In genomic region chr5:146766013-146766412, GRCh38 we compare ENCODE assay signal across 27 cellular contexts.
"Had no signal": no experiment of that assay in that cellular context is flagged by ENCODE, and none has a peak within 500 bp of the region (broad histone marks: within the 10 kb centered on the region; RNA-seq: fewer than 3 reads in every experiment).

No MANE protein-coding gene starts in this region.

- H3K27ac ChIP-seq: ascending aorta, Peyer's patch, RWPE1, SJCRH30, VCaP had no signal

- FAIRE-seq: TTC549 had no signal

- H3K4me1 ChIP-seq: ascending aorta, Peyer's patch, SJCRH30 had no signal

- ATAC-seq: activated naive CD8-positive, alpha-beta T cell treated with anti-CD3 and anti-CD28 coated beads, Interleukin-2, amount 50 U/mL, for 24 hours; activated T-cell treated with anti-CD3 and anti-CD28 coated beads, Interleukin-2, amount 50 U/mL, for 4 hours; T-helper 17 cell had no signal

- H3K27me3 Mint-ChIP-seq: activated CD4-positive, alpha-beta memory T cell treated with anti-CD3 and anti-CD28 coated beads for 36 hours; activated CD4-positive, alpha-beta T cell treated with anti-CD3 and anti-CD28 coated beads, Interleukin-2, amount 10 ng/mL, durations not matched to agents 7 days and 5 days; activated naive CD8-positive, alpha-beta T cell treated with anti-CD3 and anti-CD28 coated beads, Interleukin-2, amount 50 U/mL, for 24 hours; T-helper 17 cell had no signal

- H3K36me3 ChIP-seq: ascending aorta, Peyer's patch, SJCRH30 had no signal

- H3K9me3 ChIP-seq: ascending aorta, Peyer's patch, SJCRH30 had no signal

- H3K36me3 Mint-ChIP-seq: activated CD4-positive, alpha-beta memory T cell treated with anti-CD3 and anti-CD28 coated beads for 36 hours; activated naive CD4-positive, alpha-beta T cell treated with anti-CD3 and anti-CD28 coated beads, Interleukin-2, amount 50 U/mL, for 72 hours had no signal

- DNase-seq: activated CD4-positive, alpha-beta memory T cell treated with anti-CD3 and anti-CD28 coated beads for 36 hours; activated CD4-positive, alpha-beta T cell treated with anti-CD3 and anti-CD28 coated beads, Interleukin-2, amount 10 ng/mL, durations not matched to agents 7 days and 5 days; activated CD4-positive, CD25-positive, alpha-beta regulatory T cell; activated CD8-positive, alpha-beta memory T cell treated with anti-CD3 and anti-CD28 coated beads for 24 hours; activated effector memory CD4-positive, alpha-beta T cell treated with anti-CD3 and anti-CD28 coated beads, Interleukin-2, amount 50 U/mL, for 16 hours; activated naive CD4-positive, alpha-beta T cell treated with Interleukin-2 at 50 U/mL for 16 hours; activated naive CD8-positive, alpha-beta T cell treated with anti-CD3 and anti-CD28 coated beads, Interleukin-2, amount 50 U/mL, for 24 hours; activated T-cell treated with anti-CD3 and anti-CD28 coated beads, Interleukin-2, amount 50 U/mL, for 4 hours; amniotic stem cell; Kasumi-1; KBM-7; NCI-H1048; NCI-H146; NCI-H187 treated with DMSO at 0.1 percent for 48 hours; NCI-H2081 treated with DMSO at 0.1 percent for 48 hours; NCI-H446; NCI-H524; Peyer's patch; Right ventricle myocardium superior; SJCRH30; T-helper 17 cell; T-helper 9 cell had no signal

- H3K4me3 ChIP-seq: ascending aorta, Peyer's patch, SJCRH30 had no signal

- H3K27me3 ChIP-seq: ascending aorta, Peyer's patch, SJCRH30 had no signal

- H3K4me3 Mint-ChIP-seq: activated CD4-positive, alpha-beta memory T cell treated with anti-CD3 and anti-CD28 coated beads for 36 hours; activated CD4-positive, alpha-beta T cell treated with anti-CD3 and anti-CD28 coated beads, Interleukin-2, amount 10 ng/mL, durations not matched to agents 7 days and 5 days; activated naive CD8-positive, alpha-beta T cell treated with anti-CD3 and anti-CD28 coated beads, Interleukin-2, amount 50 U/mL, for 24 hours; activated T-cell treated with anti-CD3 and anti-CD28 coated beads, Interleukin-2, amount 50 U/mL, for 4 hours; T-helper 17 cell had no signal

- H3K27ac Mint-ChIP-seq: activated CD4-positive, alpha-beta memory T cell treated with anti-CD3 and anti-CD28 coated beads for 36 hours; activated CD4-positive, alpha-beta T cell treated with anti-CD3 and anti-CD28 coated beads, Interleukin-2, amount 10 ng/mL, durations not matched to agents 7 days and 5 days; activated naive CD4-positive, alpha-beta T cell treated with anti-CD3 and anti-CD28 coated beads, Interleukin-2, amount 50 U/mL, for 72 hours; activated naive CD8-positive, alpha-beta T cell treated with anti-CD3 and anti-CD28 coated beads, Interleukin-2, amount 50 U/mL, for 24 hours; T-helper 17 cell had no signal

- H3K9me3 Mint-ChIP-seq: activated CD4-positive, alpha-beta memory T cell treated with anti-CD3 and anti-CD28 coated beads for 36 hours; activated CD4-positive, alpha-beta T cell treated with anti-CD3 and anti-CD28 coated beads, Interleukin-2, amount 10 ng/mL, durations not matched to agents 7 days and 5 days; activated naive CD4-positive, alpha-beta T cell treated with anti-CD3 and anti-CD28 coated beads, Interleukin-2, amount 50 U/mL, for 72 hours; activated T-cell treated with anti-CD3 and anti-CD28 coated beads, Interleukin-2, amount 50 U/mL, for 4 hours had no signal
